ENCODE assay signal across 8 cellular contexts in genomic region chr20:50303573-50304500, GRCh38.
DNase-seq lines count a peak whose midpoint lies in the region; ATAC-seq, FAIRE-seq and TF ChIP-seq lines count a peak whose summit lies in the region.

No MANE protein-coding gene starts in this region.

- POLR2A ChIA-PET in RWPE1 (lab: Yijun Ruan, JAX; ENCODE audit: low non-redundant PET) = no interaction called here

- no peak for ATAC-seq in GM21526 (IDR thresholded peaks at IDR 0.05; ENCODE audit: low FRiP score, unreplicated experiment)
- no peak for ATAC-seq in GM21619 (IDR thresholded peaks at IDR 0.05; ENCODE audit: unreplicated experiment)

- no peak for TF ChIP-seq CTCF in RWPE1 (conservative IDR thresholded peaks at IDR 0.05; ENCODE audit: low read depth)

- no peak for FAIRE-seq in GM19239 (lab: Jason Lieb, UNC)

- no peak overlapping the region for H3K9ac ChIP-seq in rectal smooth muscle tissue (ENCODE audit: low read length)

- H3K4me3 ChIP-seq in rectal smooth muscle tissue (ENCODE audit: low read length) = no peak overlapping the region

- H3K27me3 ChIP-seq in rectal smooth muscle tissue (ENCODE audit: control insufficient read depth, insufficient read depth, low read length) = no peaks in the 10 kb centered on the region

- peak; percentile 62 for DNase-seq in HCEC 1CT
- DNase-seq in RWPE1 (ENCODE audit: low spot score) = no peak
- DNase-seq in foreskin melanocyte = peak; percentile 34
- DNase-seq in middle frontal gyrus (ENCODE audit: extremely low spot score, low spot score) = no peak
- DNase-seq in GM19239 (ENCODE audit: insufficient read length, low spot score) = no peak

- CTCF ChIA-PET in RWPE1 (lab: Yijun Ruan, JAX) = interaction anchor here (1.0 kb wide), 1 partner anchor 113 kb away, joined by 4 read pairs; no protein-coding TSS in a partner anchor

- H3K27ac ChIP-seq in RWPE1 (peak overlapping the region; percentile 91), rectal smooth muscle tissue (ENCODE audit: low read depth, low read length) (peak overlapping the region; percentile 98)

- peaks cover 44% of the 10 kb centered on the region for H3K4me1 ChIP-seq in rectal smooth muscle tissue (ENCODE audit: control insufficient read depth, insufficient read depth, low read length)

- H3K36me3 ChIP-seq in rectal smooth muscle tissue (ENCODE audit: control insufficient read depth, insufficient read depth, low read length) = no peaks in the 10 kb centered on the region

Comparison
In these comparisons a context has a peak if more than half of its experiments do, and no peak if none do; other contexts are left out.
1. DNase-seq: peak in HCEC 1CT (single experiment) and foreskin melanocyte (single experiment); none in RWPE1 (single experiment), middle frontal gyrus (single experiment) and GM19239 (single experiment).